Comparison of ENCODE assay signal across 8 cellular contexts in genomic region chr9:122931851-122932199, GRCh38. TPM values are rescaled to one million over a fixed set of nuclear protein-coding genes. Genes with fewer than 3 reads are reported as not detected.
A peak's percentile ranks its signal among the peaks of the same experiment; 100 is the strongest.
DNase-seq lines count a peak whose midpoint lies in the region; ATAC-seq, FAIRE-seq and TF ChIP-seq lines count a peak whose summit lies in the region.

No MANE protein-coding gene starts in this region.

- TF ChIP-seq CTCF in GM12875 (IDR thresholded peaks at IDR 0.05; ENCODE audit: borderline replicate concordance, insufficient read depth, low read depth, low read length) (no peak), pancreas (IDR thresholded peaks at IDR 0.05) (no peak)

- H3K36me3 ChIP-seq in NT2/D1 (ENCODE audit: insufficient read depth, insufficient read length, low read length) (peaks cover 26% of the 10 kb centered on the region), pancreas (peaks cover 0 to 6% (median 0%) of the 10 kb centered on the region in 3 donors)

- no peaks in the 10 kb centered on the region for H3K27me3 ChIP-seq in NT2/D1 (ENCODE audit: insufficient read depth, insufficient read length)
- no peaks in the 10 kb centered on the region for H3K27me3 ChIP-seq in pancreas

- no peak for FAIRE-seq in pancreas (lab: Jason Lieb, UNC)
- FAIRE-seq in RCC 7860 (lab: Jason Lieb, UNC), result no peak

- peak in 3 of 4 donors; percentile 21 to 42 (median 34) for ATAC-seq in pancreas
- ATAC-seq in GM18511 (IDR thresholded peaks at IDR 0.05; ENCODE audit: unreplicated experiment), result no peak
- no peak for ATAC-seq in GM18858 (IDR thresholded peaks at IDR 0.05; ENCODE audit: unreplicated experiment)

- no peaks in the 10 kb centered on the region for H3K9me3 ChIP-seq in NT2/D1 (ENCODE audit: insufficient read depth, low read length)
- no peaks in the 10 kb centered on the region for H3K9me3 ChIP-seq in pancreas

- DNase-seq in NT2/D1 (ENCODE audit: low read depth, low spot score), result no peak
- no peak for DNase-seq in erythroblast (lab: John Stamatoyannopoulos, UW)
- no peak for DNase-seq in pancreas
- no peak for DNase-seq in RCC 7860 (ENCODE audit: low spot score)
- DNase-seq in AG08396 (ENCODE audit: low spot score), result no peak

- H3K27ac ChIP-seq in pancreas, result peak overlapping the region; percentile 17 to 70 (median 60)

- peak overlapping the region; percentile 59 for H3K4me3 ChIP-seq in GM12875 (ENCODE audit: low read depth, low read length)
- peak overlapping the region; percentile 89 for H3K4me3 ChIP-seq in NT2/D1 (ENCODE audit: insufficient read length, low read depth)
- H3K4me3 ChIP-seq in pancreas, result peak overlapping the region; percentile 72 to 96 (median 82)

- intact Hi-C loops in pancreas (cut with DNase I), result no loop called here

- TF ChIP-seq POLR2A in erythroblast (IDR thresholded peaks at IDR 0.05; ENCODE audit: low read length), result peak; percentile 60

- peak overlapping the region; percentile 94 for H3K9ac ChIP-seq in NT2/D1 (ENCODE audit: insufficient read length, low read depth)

- H3K4me1 ChIP-seq in NT2/D1 (ENCODE audit: insufficient read depth, insufficient read length) (no peaks in the 10 kb centered on the region), pancreas (peaks cover 0 to 26% (median 22%) of the 10 kb centered on the region in 3 donors)

- 0% methylated on average over 8 of the region's 8 CpGs for WGBS in pancreas, 2 donors

RNA-seq across cellular contexts. Expression of gene ZBTB26, which starts 0.5 kb away (rescaled TPM):
- total RNA-seq in pancreas, result 1 to 10 TPM; 2.3 to 5.3 (median 3.1) TPM
- 1 to 10 TPM; 1.5 to 3.5 TPM for polyA plus RNA-seq in pancreas

RNA-seq across cellular contexts. Expression of gene RABGAP1, which starts 9.0 kb away (rescaled TPM):
- 10 to 100 TPM; 19.4 to 35.2 (median 20.6) TPM for total RNA-seq in pancreas
- polyA plus RNA-seq in pancreas, result 10 to 100 TPM in 1 of 2 donors, 1 to 10 TPM in 1; 7.6 to 11.7 TPM

RNA-seq across cellular contexts. Expression of gene ZBTB6, which starts 18.7 kb away (rescaled TPM):
- total RNA-seq in pancreas, result 1 to 10 TPM; 2.2 to 5.3 (median 3.2) TPM
- polyA plus RNA-seq in pancreas, result 1 to 10 TPM in 1 of 2 donors, under 1 TPM in 1; 0.87 to 3.4 TPM

RNA-seq across cellular contexts. Expression of gene RC3H2, which starts 26.7 kb away (rescaled TPM):
- total RNA-seq in pancreas, result 10 to 100 TPM; 10.9 to 18.7 (median 12.9) TPM
- polyA plus RNA-seq in pancreas, result 1 to 10 TPM; 4.1 to 5.4 TPM

Comparison
In these comparisons a context has a peak if more than half of its experiments do, and no peak if none do; other contexts are left out.
1. ATAC-seq: peak in pancreas (3 of 4); none in GM18511 (single experiment) and GM18858 (single experiment).
2. Peak in every context shown above with its lines, with median percentiles within 50 percentile points of each other: H3K4me3 ChIP-seq.